ENCODE assay signal across 26 cellular contexts in genomic region chr5:38837932-38838331, GRCh38. TPM values are rescaled to one million over a fixed set of nuclear protein-coding genes. Genes with fewer than 3 reads are reported as not detected.
A peak's percentile ranks its signal among the peaks of the same experiment; 100 is the strongest.
DNase-seq lines count a peak whose midpoint lies in the region; ATAC-seq, FAIRE-seq and TF ChIP-seq lines count a peak whose summit lies in the region.
"Had no signal": no experiment of that assay in that cellular context is flagged by ENCODE, and none has a peak within 500 bp of the region (broad histone marks: within the 10 kb centered on the region; RNA-seq: fewer than 3 reads in every experiment).

No MANE protein-coding gene starts in this region.

- CTCF ChIA-PET in HepG2 (lab: Yijun Ruan, JAX; ENCODE audit: low intra/inter-chr PET ratio, low total read pairs) = no interaction called here

- no peak for ATAC-seq in HepG2
- no peak for ATAC-seq in right lobe of liver

- H3K79me2 ChIP-seq in HepG2 (ENCODE audit: insufficient read depth, low read length) = peaks cover 13% of the 10 kb centered on the region
- H3K79me2 ChIP-seq in ACC112 (ENCODE audit: control insufficient read depth, insufficient read depth, low read length, unreplicated experiment) = peaks cover 74% of the 10 kb centered on the region

- H3K36me3 ChIP-seq in HepG2 (replicated peaks in 1 of 2; ENCODE audit: control insufficient read depth in 1 of 2, insufficient read depth in 2 of 2, low read length in 2 of 2) (peaks cover 0 to 3% of the 10 kb centered on the region in 2 experiments; a peak in 1 of 5 replicates), right lobe of liver (no peaks in the 10 kb centered on the region), ACC112 (ENCODE audit: insufficient read depth, low read length) (peaks cover 20% of the 10 kb centered on the region), brain microvascular endothelial cell (replicated peaks) (no peaks in the 10 kb centered on the region)
- H3K36me3 ChIP-seq: BE2C, BLaER1 had no signal

- H3K27ac ChIP-seq in HepG2 (ENCODE audit: extremely low read length, insufficient read depth, low read length) (peak overlapping the region; percentile 30), right lobe of liver (no peak overlapping the region), ACC112 (ENCODE audit: low read depth, low read length) (peak overlapping the region; percentile 72), brain microvascular endothelial cell (peak overlapping the region; percentile 5)
- H3K27ac ChIP-seq: BLaER1 had no signal

- no TSS peak for BruUV-seq in HepG2 (replicated peaks; lab: Mats Ljungman, UMichigan)

- H3K27me3 ChIP-seq in HepG2 (ENCODE audit: control insufficient read depth in 1 of 2, insufficient read depth in 2 of 2, low read length in 2 of 2) (no peaks in the 10 kb centered on the region), right lobe of liver (no peaks in the 10 kb centered on the region), ACC112 (ENCODE audit: insufficient read depth, low read length) (no peaks in the 10 kb centered on the region), brain microvascular endothelial cell (replicated peaks) (no peaks in the 10 kb centered on the region)
- H3K27me3 ChIP-seq: BLaER1 had no signal

- no peak for TF ChIP-seq RAD21 in HepG2 (CRISPR knock-in tag; IDR thresholded peaks at IDR 0.05)

- H2AFZ ChIP-seq in HepG2 (ENCODE audit: low read length) (no peak overlapping the region), ACC112 (ENCODE audit: low read length, unreplicated experiment) (no peak overlapping the region)

- H3K9ac ChIP-seq in HepG2 (ENCODE audit: insufficient read depth, low read depth, low read length) = no peak overlapping the region
- H3K9ac ChIP-seq: BLaER1 had no signal

- DNase-seq in HepG2 (ENCODE audit: low spot score) (no peak), right lobe of liver (no peak), brain microvascular endothelial cell (no peak), HuH-7.5 (ENCODE audit: low spot score) (no peak), SIG-M5 treated with dmso at 0.1 percent for 504 hours (lab: John Stamatoyannopoulos, UW; ENCODE audit: unreplicated experiment) (no peak)
- no peak for DNase-seq in NK-92 treated with Interleukin-12 subunit alpha and Interleukin-12 subunit beta, amount 100 ng/mL, for 24 hours (lab: John Stamatoyannopoulos, UW)
- DNase-seq: 8988T; ACHN; BE2C; C1 segment of cervical spinal cord; CD4-positive, alpha-beta memory T cell; CD4-positive, CD25-positive, alpha-beta regulatory T cell; CD8-positive, alpha-beta memory T cell; COR-L47; DMS 273 treated with DMSO at 0.1 percent for 48 hours; DMS153; DMS53; DMS79; GF-D8 had no signal

- TF ChIP-seq CTCF in HepG2 (CRISPR knock-in tag; IDR thresholded peaks at IDR 0.05) = no peak
- TF ChIP-seq CTCF in right lobe of liver (IDR thresholded peaks at IDR 0.05) = no peak
- no peak for TF ChIP-seq CTCF in brain microvascular endothelial cell (IDR thresholded peaks at IDR 0.05; ENCODE audit: low read depth, low read length, missing control alignments)

- 85% methylated on average over 2 of the region's 2 CpGs for WGBS in HepG2 (ENCODE audit: low lambda C conversion rate)
- WGBS in right lobe of liver (ENCODE audit: insufficient coverage, low coverage, low lambda C conversion rate, missing lambda C conversion rate) = 56% methylated on average over 2 of the region's 2 CpGs

- TF ChIP-seq EP300 in HepG2 (IDR thresholded peaks at IDR 0.05; ENCODE audit: low read depth in 2 of 2, low read length in 2 of 2) (no peak), HepG2 (CRISPR knock-in tag; IDR thresholded peaks at IDR 0.05; ENCODE audit: borderline replicate concordance) (no peak)

- no peak overlapping the region for H3K4me3 ChIP-seq in HepG2 (replicated peaks in 1 of 3; ENCODE audit: insufficient read depth in 1 of 3, low read depth in 2 of 3, low read length in 3 of 3)
- H3K4me3 ChIP-seq in right lobe of liver = no peak overlapping the region
- H3K4me3 ChIP-seq in ACC112 (ENCODE audit: low read depth, low read length) = no peak overlapping the region
- H3K4me3 ChIP-seq in brain microvascular endothelial cell (ENCODE audit: low read depth, low read length) = no peak overlapping the region
- H3K4me3 ChIP-seq: BLaER1 had no signal

- POLR2A ChIA-PET in HepG2 (lab: Yijun Ruan, JAX) = interaction anchor here (1.2 kb wide), 1 partner anchor 9 kb away, joined by 3 read pairs; no protein-coding TSS in a partner anchor

- H3K9me3 ChIP-seq in HepG2 (ENCODE audit: low read length) (no peaks in the 10 kb centered on the region), right lobe of liver (no peaks in the 10 kb centered on the region)
- H3K9me3 ChIP-seq: BE2C, BLaER1 had no signal

- TF ChIP-seq POLR2A in HepG2 (IDR thresholded peaks at IDR 0.05; ENCODE audit: insufficient read depth in 1 of 2, low read depth in 2 of 2, low read length in 2 of 2) (no peak), right lobe of liver (IDR thresholded peaks at IDR 0.05) (no peak)

- H3K4me2 ChIP-seq in HepG2 (ENCODE audit: low read depth, low read length) = no peak overlapping the region
- H3K4me2 ChIP-seq: BLaER1 had no signal

- in situ Hi-C loops in HepG2 (cut with HindIII; ENCODE audit: extremely low pct_ligation_motif_present, low pct_unique_long_range_greater_than_20kb) = no loop called here
- in situ Hi-C loops in brain microvascular endothelial cell (cut with HindIII; ENCODE audit: low pct_ligation_motif_present, low sequenced_read_pairs) = no loop called here

- peaks cover 43% of the 10 kb centered on the region for H3K4me1 ChIP-seq in HepG2 (ENCODE audit: insufficient read depth, low read length)
- H3K4me1 ChIP-seq in right lobe of liver = no peaks in the 10 kb centered on the region
- peaks cover 49% of the 10 kb centered on the region for H3K4me1 ChIP-seq in ACC112 (ENCODE audit: control insufficient read depth, insufficient read depth, low read length, unreplicated experiment)
- H3K4me1 ChIP-seq: BE2C, BLaER1 had no signal

- intact Hi-C loops in HepG2 (cut with micrococcal nuclease; ENCODE audit: unreplicated experiment) = no loop called here
- intact Hi-C loops in right lobe of liver (cut with DNase I) = no loop called here

- H4K20me1 ChIP-seq in HepG2 (ENCODE audit: insufficient read depth, low read length) = no peaks in the 10 kb centered on the region
- H4K20me1 ChIP-seq: BLaER1 had no signal

- FAIRE-seq in HepG2 (lab: Jason Lieb, UNC) = no peak
- FAIRE-seq: A204.1, G401.6, GM12891, GM19239 had no signal

TF ChIP-seq in HepG2, 621 proteins besides CTCF, POLR2A, EP300 and RAD21 (continues in another document):
- TF ChIP-seq TCF7 (IDR thresholded peaks at IDR 0.05; ENCODE audit: low read depth) = no peak
- no peak for TF ChIP-seq NFE2L2 (IDR thresholded peaks at IDR 0.05; ENCODE audit: low read length)
- no peak for TF ChIP-seq ZNF431 (CRISPR knock-in tag; IDR thresholded peaks at IDR 0.05; ENCODE audit: borderline replicate concordance, low read depth)
- no peak for TF ChIP-seq ZNF224 (CRISPR knock-in tag; IDR thresholded peaks at IDR 0.05)
- no peak for TF ChIP-seq GZF1 (CRISPR knock-in tag; IDR thresholded peaks at IDR 0.05)
- no peak for TF ChIP-seq KDM3A (CRISPR knock-in tag; IDR thresholded peaks at IDR 0.05; ENCODE audit: low read depth)
- no peak for TF ChIP-seq FOXK2 (IDR thresholded peaks at IDR 0.05)
- TF ChIP-seq ISL2 (CRISPR knock-in tag; IDR thresholded peaks at IDR 0.05) = no peak
- TF ChIP-seq PAF1 (CRISPR knock-in tag; IDR thresholded peaks at IDR 0.05) = no peak
- no peak for TF ChIP-seq ATF6 (CRISPR knock-in tag; conservative IDR thresholded peaks at IDR 0.05)
- no peak for TF ChIP-seq ZC3H4 (CRISPR knock-in tag; IDR thresholded peaks at IDR 0.05; ENCODE audit: borderline replicate concordance)

RNA-seq across cellular contexts. Expression of gene OSMR, which starts 7.9 kb away (rescaled TPM):
- 14.2 and 21.3 TPM in 2 replicates for total RNA-seq in HepG2 (2016; rRNA removed; fragmentation: Illumina TruSeq; extraction: Trizol)
- total RNA-seq in HepG2 (2016; cell fraction: cytosol; rRNA removed; fragmentation: Illumina TruSeq; extraction: Trizol; ENCODE audit: low read depth) = 1.8 and 2.9 TPM in 2 replicates
- total RNA-seq in HepG2 (2016; cell fraction: insoluble cytoplasmic fraction; rRNA removed; fragmentation: Illumina TruSeq; extraction: Trizol) = 12.5 and 19.4 TPM in 2 replicates
- 6.1 and 7.5 TPM in 2 replicates for total RNA-seq in HepG2 (2016; cell fraction: membrane; rRNA removed; fragmentation: Illumina TruSeq; extraction: Trizol)
- 50.3 and 60.9 TPM in 2 replicates for total RNA-seq in HepG2 (2016; cell fraction: nucleus; rRNA removed; fragmentation: Illumina TruSeq; extraction: Trizol)
- polyA plus RNA-seq in HepG2 (2011; rRNA removed) = 86.5 and 94.3 TPM in 2 replicates
- 44.8 and 76.5 TPM in 2 replicates for polyA plus RNA-seq in HepG2 (2011; cell fraction: cytosol; rRNA removed)
- polyA plus RNA-seq in HepG2 (2011; cell fraction: nucleus; rRNA removed) = 95.6 and 101 TPM in 2 replicates
- polyA plus RNA-seq in HepG2 (2012) = 29.4 and 71.4 TPM in 2 replicates
- 1.2 and 1.3 TPM in 2 replicates for polyA plus RNA-seq in HepG2 (2016; cell fraction: cytosol; fragmentation: Illumina TruSeq; extraction: Trizol; ENCODE audit: low read depth)
- polyA plus RNA-seq in HepG2 (2016; cell fraction: insoluble cytoplasmic fraction; fragmentation: Illumina TruSeq; extraction: Trizol; ENCODE audit: low read depth) = 11.5 and 13.4 TPM in 2 replicates
- polyA plus RNA-seq in HepG2 (2016; cell fraction: membrane; fragmentation: Illumina TruSeq; extraction: Trizol; ENCODE audit: low read depth) = 2.3 and 3.0 TPM in 2 replicates
- polyA plus RNA-seq in HepG2 (2016; cell fraction: nucleus; fragmentation: Illumina TruSeq; extraction: Trizol; ENCODE audit: insufficient read depth, low read depth) = 43.2 and 48.3 TPM in 2 replicates
- polyA minus RNA-seq in HepG2 (2011; rRNA and poly(A)+ RNA removed; ENCODE audit: low replicate concordance) = 24.4 and 91.8 TPM in 2 replicates
- polyA minus RNA-seq in HepG2 (2011; cell fraction: cytosol; rRNA and poly(A)+ RNA removed) = 75.8 and 111 TPM in 2 replicates
- 316 and 318 TPM in 2 replicates for polyA minus RNA-seq in HepG2 (2011; cell fraction: nucleus; rRNA and poly(A)+ RNA removed)
- 10 to 100 TPM in 5 of 6 experiments, 1 to 10 TPM in 1; 3.9 to 44.8 (median 12.2) TPM for total RNA-seq in right lobe of liver
- total RNA-seq: CD4-positive, alpha-beta memory T cell; CD4-positive, CD25-positive, alpha-beta regulatory T cell; CD8-positive, alpha-beta memory T cell had no signal
- polyA plus RNA-seq: CD14-positive monocyte; CD8-positive, alpha-beta memory T cell had no signal

Comparison
In these comparisons a context has a peak if more than half of its experiments do, and no peak if none do; other contexts are left out.
1. H3K27ac ChIP-seq: peak in HepG2 (single experiment), ACC112 (single experiment) and brain microvascular endothelial cell (single experiment); none in right lobe of liver (0 of 3).